ENCODE assay signal across 25 cellular contexts in the genomic region with DNA sequence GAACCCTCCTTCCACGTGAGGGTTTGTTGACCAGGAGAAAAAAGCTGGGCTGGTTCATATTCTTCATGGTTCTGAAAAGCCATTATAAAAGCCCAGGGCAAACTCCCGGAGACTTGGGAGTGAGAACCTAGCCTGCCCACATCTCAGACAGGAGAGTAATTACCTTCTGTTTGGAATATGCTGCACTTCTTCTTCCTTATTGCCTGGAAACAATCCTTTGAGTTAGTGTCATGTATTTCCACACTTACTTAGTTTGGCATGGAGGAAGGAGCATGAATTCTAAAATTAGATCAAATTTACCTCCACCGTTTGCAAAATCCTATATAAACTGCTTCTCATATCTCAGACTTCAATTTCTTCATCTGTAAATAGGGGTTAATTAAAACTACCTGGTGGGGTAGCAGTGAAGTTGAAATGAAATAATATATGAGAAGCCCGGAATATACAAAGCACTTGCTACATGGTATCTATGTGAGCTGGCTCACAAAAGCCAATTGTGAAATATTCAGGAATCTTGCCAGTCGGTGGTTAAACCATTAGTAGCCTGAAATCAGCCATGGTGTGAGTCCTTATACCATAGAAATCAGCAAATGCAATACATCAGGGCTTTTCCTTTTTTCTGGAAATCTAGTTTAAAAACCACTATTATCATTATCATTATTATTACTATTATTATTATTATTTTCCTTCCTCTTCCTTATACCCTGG.
DNase-seq lines count a peak whose midpoint lies in the region; ATAC-seq, FAIRE-seq and TF ChIP-seq lines count a peak whose summit lies in the region.
"Had no signal": no experiment of that assay in that cellular context is flagged by ENCODE, and none has a peak within 500 bp of the region (broad histone marks: within the 10 kb centered on the region; RNA-seq: fewer than 3 reads in every experiment).

No MANE protein-coding gene starts in this region.

- no peak overlapping the region for H3K4me3 ChIP-seq in AG10803 (ENCODE audit: low read length)
- H3K4me3 ChIP-seq in fibroblast of mammary gland (ENCODE audit: control insufficient read depth, low read depth, low read length), result no peak overlapping the region
- H3K4me3 ChIP-seq in trophoblast cell (ENCODE audit: low read depth, low read length), result no peak overlapping the region
- H3K4me3 ChIP-seq: BLaER1 treated with 17β-estradiol and CSF1 and Interleukin-3, amounts not matched to agents 10 nM and 100 nM; Peyer's patch had no signal

- H2AFZ ChIP-seq in trophoblast cell (ENCODE audit: insufficient read depth, low read length, poor library complexity), result no peak overlapping the region

- H3K4me1 ChIP-seq in trophoblast cell (ENCODE audit: control insufficient read depth in 1 of 2, insufficient read depth in 2 of 2, low read length in 2 of 2), result peaks cover 0 to 2% of the 10 kb centered on the region in 2 experiments
- H3K4me1 ChIP-seq: BLaER1 treated with 17β-estradiol and CSF1 and Interleukin-3, amounts not matched to agents 10 nM and 100 nM; Caco-2 had no signal

- H3K79me2 ChIP-seq in trophoblast cell (ENCODE audit: control insufficient read depth, insufficient read depth, low read length, poor library complexity), result no peaks in the 10 kb centered on the region

- no peak overlapping the region for H3K4ac ChIP-seq in trophoblast cell (ENCODE audit: low read depth, low read length)

- no peaks in the 10 kb centered on the region for H3K79me1 ChIP-seq in trophoblast cell (ENCODE audit: low read length)

- ATAC-seq in HG02588 (IDR thresholded peaks at IDR 0.05; ENCODE audit: unreplicated experiment), result no peak
- ATAC-seq: activated naive CD8-positive, alpha-beta T cell treated with anti-CD3 and anti-CD28 coated beads, Interleukin-2, amount 50 U/mL, for 24 hours; naive thymus-derived CD8-positive, alpha-beta T cell had no signal

- no peak overlapping the region for H3K9ac ChIP-seq in trophoblast cell (ENCODE audit: low read length)
- H3K9ac ChIP-seq: BLaER1 treated with 17β-estradiol and CSF1 and Interleukin-3, amounts not matched to agents 10 nM and 100 nM had no signal

- H2BK5ac ChIP-seq in trophoblast cell (ENCODE audit: low read depth, low read length, poor library complexity), result no peak overlapping the region

- no peak overlapping the region for H3K27ac ChIP-seq in trophoblast cell (ENCODE audit: low read depth, low read length)
- H3K27ac ChIP-seq: BLaER1 treated with 17β-estradiol and CSF1 and Interleukin-3, amounts not matched to agents 10 nM and 100 nM had no signal

- H3K27me3 ChIP-seq in trophoblast cell (ENCODE audit: insufficient read depth, low read length), result no peaks in the 10 kb centered on the region
- H3K27me3 ChIP-seq: BLaER1 treated with 17β-estradiol and CSF1 and Interleukin-3, amounts not matched to agents 10 nM and 100 nM; Peyer's patch had no signal

- H3K9me3 ChIP-seq in trophoblast cell (ENCODE audit: insufficient read depth, low read depth, low read length), result no peaks in the 10 kb centered on the region
- H3K9me3 ChIP-seq: BLaER1 treated with 17β-estradiol and CSF1 and Interleukin-3, amounts not matched to agents 10 nM and 100 nM; Caco-2; Peyer's patch had no signal

- DNase-seq in AG10803 (ENCODE audit: low read depth), result peak; percentile 60
- peak; percentile 63 for DNase-seq in amniotic epithelial cell (ENCODE audit: low read depth)
- DNase-seq in fibroblast of mammary gland (ENCODE audit: low read depth), result peak; percentile 30
- DNase-seq in trophoblast cell, result peak; percentile 58 to 76
- no peak for DNase-seq in GM19239 (ENCODE audit: insufficient read length, low spot score)
- no peak for DNase-seq in activated CD4-positive, alpha-beta T cell treated with anti-CD3 and anti-CD28 coated beads for 48 hours
- no peak for DNase-seq in KG1 (lab: John Stamatoyannopoulos, UW)
- DNase-seq: activated CD4-positive, alpha-beta memory T cell treated with anti-CD3 and anti-CD28 coated beads for 36 hours; activated effector memory CD4-positive, alpha-beta T cell treated with Interleukin-2 at 50 U/mL for 16 hours; activated naive CD8-positive, alpha-beta T cell treated with anti-CD3 and anti-CD28 coated beads, Interleukin-2, amount 50 U/mL, for 24 hours; Caco-2; GOT3; hypothalamus; mesenchymal stem cell; naive thymus-derived CD8-positive, alpha-beta T cell; NCI-H1105 treated with DMSO at 0.1 percent for 48 hours; NCI-H2107; NCI-H510A treated with DMSO at 0.1 percent for 48 hours; NK-92 treated with Interleukin-12 subunit alpha and Interleukin-12 subunit beta, amount 100 ng/mL, for 24 hours; Peyer's patch had no signal

- no peak overlapping the region for H3K4me2 ChIP-seq in trophoblast cell (ENCODE audit: low read length)
- H3K4me2 ChIP-seq: BLaER1 treated with 17β-estradiol and CSF1 and Interleukin-3, amounts not matched to agents 10 nM and 100 nM had no signal

- no peak overlapping the region for H4K8ac ChIP-seq in trophoblast cell (ENCODE audit: low read depth, low read length)

- TF ChIP-seq CTCF in AG10803 (conservative IDR thresholded peaks at IDR 0.05; ENCODE audit: low read length), result no peak
- TF ChIP-seq CTCF in fibroblast of mammary gland (conservative IDR thresholded peaks at IDR 0.05; ENCODE audit: control insufficient read depth, insufficient read depth, low read depth, low read length), result no peak

- no CpG with 5 or more reads among the region's 5 CpGs for WGBS in trophoblast cell (ENCODE audit: extremely low coverage, insufficient coverage, insufficient read length)

- H2BK120ac ChIP-seq in trophoblast cell (ENCODE audit: insufficient read depth, low read length, poor library complexity), result no peak overlapping the region

- H4K91ac ChIP-seq in trophoblast cell (ENCODE audit: low read depth, low read length), result no peak overlapping the region

- H3K18ac ChIP-seq in trophoblast cell (ENCODE audit: low read length), result no peak overlapping the region

- no peak overlapping the region for H2BK12ac ChIP-seq in trophoblast cell (ENCODE audit: low read length)

- H4K12ac ChIP-seq in trophoblast cell (ENCODE audit: low read depth, low read length), result no peak overlapping the region

- no peak for FAIRE-seq in GM19239 (lab: Jason Lieb, UNC)
- FAIRE-seq: frontal cortex, islet of Langerhans, urothelium cell line had no signal

- H3K14ac ChIP-seq in trophoblast cell (ENCODE audit: low read length), result no peak overlapping the region

- H3K36me3 ChIP-seq in trophoblast cell (ENCODE audit: control insufficient read depth in 1 of 2, insufficient read depth in 2 of 2, low read length in 2 of 2), result no peaks in the 10 kb centered on the region
- H3K36me3 ChIP-seq: BLaER1 treated with 17β-estradiol and CSF1 and Interleukin-3, amounts not matched to agents 10 nM and 100 nM; Peyer's patch had no signal

- H3K23ac ChIP-seq in trophoblast cell (ENCODE audit: low read length), result no peak overlapping the region

- no peak overlapping the region for H2AK5ac ChIP-seq in trophoblast cell (ENCODE audit: low read length)

Comparison
In these comparisons a context has a peak if more than half of its experiments do, and no peak if none do; other contexts are left out.
1. DNase-seq: peak in AG10803 (single experiment), amniotic epithelial cell (single experiment), fibroblast of mammary gland (single experiment) and trophoblast cell (2 of 2); none in GM19239 (single experiment), activated CD4-positive, alpha-beta T cell treated with anti-CD3 and anti-CD28 coated beads for 48 hours (single experiment) and KG1 (single experiment).